Comparison of ENCODE assay signal across 8 cellular contexts in the genomic region with DNA sequence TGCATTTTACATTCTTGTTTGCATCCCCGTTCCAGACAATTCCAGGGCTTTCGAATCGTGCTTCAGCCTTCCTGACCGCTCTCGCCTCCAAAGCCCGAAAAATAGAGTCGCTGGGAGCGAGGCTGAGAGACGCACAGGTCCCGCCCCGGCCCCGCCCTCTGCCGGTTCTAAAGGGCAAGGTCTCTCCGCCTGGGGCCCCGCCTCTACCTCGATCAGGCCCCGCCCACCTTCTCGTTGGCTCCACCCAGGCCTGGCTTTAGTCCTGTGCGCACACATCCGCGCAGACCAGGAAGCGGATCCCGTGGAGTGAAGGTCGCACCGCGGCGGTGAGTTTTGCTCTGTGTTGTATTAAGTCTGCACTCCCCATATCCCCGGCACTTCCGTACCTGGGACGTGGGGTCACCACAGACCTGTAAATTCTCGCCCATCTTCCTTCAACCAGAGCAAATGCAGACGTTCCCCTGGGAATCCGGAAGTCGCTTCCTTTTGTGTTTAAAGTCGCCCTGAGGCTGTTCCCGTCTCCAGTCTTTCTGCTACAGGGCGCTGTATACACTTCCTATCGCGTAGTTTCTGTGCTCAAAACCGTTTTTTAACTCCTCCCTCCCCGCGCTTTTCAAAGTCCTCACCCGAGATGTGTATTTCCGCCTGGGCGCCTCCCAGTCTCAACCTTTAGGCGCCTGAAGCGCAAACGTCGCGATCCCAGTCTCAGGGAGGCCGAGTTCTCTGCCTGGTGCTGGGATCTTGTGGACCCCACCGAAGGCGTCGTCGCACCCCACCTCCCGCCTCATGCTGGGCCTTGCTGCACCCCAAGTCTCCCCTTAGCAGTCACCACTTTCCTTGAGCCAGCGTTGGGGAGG. TPM values are rescaled to one million over a fixed set of nuclear protein-coding genes. Genes with fewer than 3 reads are reported as not detected.
DNase-seq lines count a peak whose midpoint lies in the region; ATAC-seq and TF ChIP-seq lines count a peak whose summit lies in the region.

A gene (plus strand): TSS at position 283 of the 857 bp plus-strand sequence. CDS start 3,861 bp downstream, outside the sequence.

- ATAC-seq in GM19455 (IDR thresholded peaks at IDR 0.05; ENCODE audit: unreplicated experiment): peak; percentile 91
- peak; percentile 99 for ATAC-seq in Panc1
- ATAC-seq in natural killer cell: peak; percentile 98 to 100 (median 99)

- H3K36me3 Mint-ChIP-seq in activated T-helper 2 cell treated with anti-CD3 and anti-CD28 coated beads, Interferon-gamma antibody, Interleukin-2, Interleukin-4, amounts not matched to agents 10 μg/mL and 5 μg/mL and 100 μg/mL, durations not matched to agents 14 hours and 24 hours and 36 hours (ENCODE audit: low read depth): peaks cover 68% of the 10 kb centered on the region
- H3K36me3 Mint-ChIP-seq in natural killer cell: peaks cover 15% of the 10 kb centered on the region

- no peaks in the 10 kb centered on the region for H3K27me3 ChIP-seq in Panc1 (ENCODE audit: control insufficient read depth, insufficient read depth, low read length)

- peaks cover 59% of the 10 kb centered on the region for H3K9me3 Mint-ChIP-seq in activated T-helper 2 cell treated with anti-CD3 and anti-CD28 coated beads, Interferon-gamma antibody, Interleukin-2, Interleukin-4, amounts not matched to agents 10 μg/mL and 5 μg/mL and 100 μg/mL, durations not matched to agents 14 hours and 24 hours and 36 hours
- H3K9me3 Mint-ChIP-seq in natural killer cell: peaks cover 0 to 4% of the 10 kb centered on the region in 2 donors

- POLR2A ChIA-PET in Panc1 (lab: Charles Lee): interaction anchor here (0.6 kb wide), 1 partner anchor 111 kb away, joined by 18 read pairs; no protein-coding TSS in a partner anchor

- in situ Hi-C loops in Panc1 (cut with HindIII; ENCODE audit: low pct_unique_long_range_greater_than_20kb, low sequenced_read_pairs): no loop called here

- H3K27ac ChIP-seq in Panc1 (ENCODE audit: low read length): peak within 1 kb of the TSS; percentile 90

- DNase-seq in CD1c-positive myeloid dendritic cell (ENCODE audit: extremely low spot score) (peak; percentile 96), HS-27A (ENCODE audit: low read depth) (peak; percentile 62), Panc1 (ENCODE audit: low read depth, low spot score) (peak; percentile 45), fibroblast of peridontal ligament (ENCODE audit: extremely low read depth) (peak; percentile 89), natural killer cell (peak; percentile 99)
- DNase-seq in activated T-helper 2 cell treated with anti-CD3 and anti-CD28 coated beads, Interferon-gamma antibody, Interleukin-2, Interleukin-4, amounts not matched to agents 10 μg/mL and 5 μg/mL and 100 μg/mL, durations not matched to agents 14 hours and 24 hours and 36 hours (ENCODE audit: low spot score): peak; percentile 94
- DNase-seq in stimulated activated naive CD4-positive, alpha-beta T cell (lab: John Stamatoyannopoulos, UW): peak; percentile 91 to 97 (median 94)

- no peaks in the 10 kb centered on the region for H3K36me3 ChIP-seq in Panc1 (ENCODE audit: control insufficient read depth, insufficient read depth, low read length)

- CTCF ChIA-PET in Panc1 (lab: Charles Lee): no interaction called here

- no peaks in the 10 kb centered on the region for H3K9me3 ChIP-seq in Panc1 (ENCODE audit: control insufficient read depth, insufficient read depth, low read depth, low read length)

- TF ChIP-seq CTCF in Panc1 (IDR thresholded peaks at IDR 0.05) (no peak), natural killer cell (IDR thresholded peaks at IDR 0.05) (peak; percentile 37)

- H3K4me1 ChIP-seq in Panc1 (ENCODE audit: control insufficient read depth, insufficient read depth, low read length): no peaks in the 10 kb centered on the region

- intact Hi-C loops in Panc1 (cut with micrococcal nuclease; ENCODE audit: unreplicated experiment) (no loop called here), natural killer cell (cut with micrococcal nuclease) (loop anchor here (1.0 to 2.0 kb wide), 3 partner anchors 27 to 43 kb away; a partner anchor contains a TSS)
- intact Hi-C loops in activated T-helper 2 cell treated with anti-CD3 and anti-CD28 coated beads, Interferon-gamma antibody, Interleukin-2, Interleukin-4, amounts not matched to agents 10 μg/mL and 5 μg/mL and 100 μg/mL, durations not matched to agents 14 hours and 24 hours and 36 hours (cut with micrococcal nuclease): loop anchor here (1.0 to 2.0 kb wide), 2 partner anchors 31 to 43 kb away; a partner anchor contains a TSS

- H3K27ac Mint-ChIP-seq in activated T-helper 2 cell treated with anti-CD3 and anti-CD28 coated beads, Interferon-gamma antibody, Interleukin-2, Interleukin-4, amounts not matched to agents 10 μg/mL and 5 μg/mL and 100 μg/mL, durations not matched to agents 14 hours and 24 hours and 36 hours: peak within 1 kb of the TSS; percentile 97
- H3K27ac Mint-ChIP-seq in natural killer cell: peak within 1 kb of the TSS; percentile 91 to 94

- H3K4me1 Mint-ChIP-seq in activated T-helper 2 cell treated with anti-CD3 and anti-CD28 coated beads, Interferon-gamma antibody, Interleukin-2, Interleukin-4, amounts not matched to agents 10 μg/mL and 5 μg/mL and 100 μg/mL, durations not matched to agents 14 hours and 24 hours and 36 hours (ENCODE audit: low read depth): peaks cover 10% of the 10 kb centered on the region
- peaks cover 32 to 39% of the 10 kb centered on the region in 2 donors for H3K4me1 Mint-ChIP-seq in natural killer cell

- H3K4me3 ChIP-seq in Panc1 (ENCODE audit: low read depth in 2 of 2, low read length in 2 of 2): peak within 1 kb of the TSS; percentile 80 to 96

- peak within 1 kb of the TSS; percentile 97 for H3K4me3 Mint-ChIP-seq in activated T-helper 2 cell treated with anti-CD3 and anti-CD28 coated beads, Interferon-gamma antibody, Interleukin-2, Interleukin-4, amounts not matched to agents 10 μg/mL and 5 μg/mL and 100 μg/mL, durations not matched to agents 14 hours and 24 hours and 36 hours (ENCODE audit: low read depth)
- peak within 1 kb of the TSS; percentile 99 for H3K4me3 Mint-ChIP-seq in natural killer cell

- no peaks in the 10 kb centered on the region for H3K27me3 Mint-ChIP-seq in activated T-helper 2 cell treated with anti-CD3 and anti-CD28 coated beads, Interferon-gamma antibody, Interleukin-2, Interleukin-4, amounts not matched to agents 10 μg/mL and 5 μg/mL and 100 μg/mL, durations not matched to agents 14 hours and 24 hours and 36 hours (ENCODE audit: low read depth)
- no peaks in the 10 kb centered on the region for H3K27me3 Mint-ChIP-seq in natural killer cell (ENCODE audit: low read depth in 2 of 2)

- TSS peak; percentile 77 for BruUV-seq in Panc1 (replicated peaks; lab: Mats Ljungman, UMichigan)

RNA-seq across cellular contexts. Expression of the gene that starts here (rescaled TPM):
- 16.4 TPM for total RNA-seq in Panc1 (2021; ENCODE audit: unreplicated experiment)
- polyA plus RNA-seq in Panc1 (2012; ENCODE audit: insufficient read length): 5.5 TPM
- total RNA-seq in activated T-helper 2 cell treated with anti-CD3 and anti-CD28 coated beads, Interferon-gamma antibody, Interleukin-2, Interleukin-4, amounts not matched to agents 10 μg/mL and 5 μg/mL and 100 μg/mL, durations not matched to agents 14 hours and 24 hours and 36 hours: 17.1 and 17.8 TPM in 2 replicates
- 10 to 100 TPM; 27.4 to 41.2 (median 28.4) TPM for total RNA-seq in natural killer cell

Comparison
In these comparisons a context has a peak if more than half of its experiments do, and no peak if none do; other contexts are left out.
1. Peak in every context shown above with its lines: DNase-seq, ATAC-seq, H3K4me3 ChIP-seq and H3K27ac ChIP-seq.
2. DNase-seq: peak in every context shown above with its lines; median percentile 99 in natural killer cell; 96 in CD1c-positive myeloid dendritic cell; 94 in activated T-helper 2 cell treated with anti-CD3 and anti-CD28 coated beads, Interferon-gamma antibody, Interleukin-2, Interleukin-4, amounts not matched to agents 10 μg/mL and 5 μg/mL and 100 μg/mL, durations not matched to agents 14 hours and 24 hours and 36 hours; 94 in stimulated activated naive CD4-positive, alpha-beta T cell; 89 in fibroblast of peridontal ligament; 62 in HS-27A; 45 in Panc1.